Comparison of ENCODE assay signal across 14 cellular contexts in genomic region chr6:167513763-167514162, GRCh38.
A peak's percentile ranks its signal among the peaks of the same experiment; 100 is the strongest.
DNase-seq lines count a peak whose midpoint lies in the region; ATAC-seq and TF ChIP-seq lines count a peak whose summit lies in the region.
"Had no signal": no experiment of that assay in that cellular context is flagged by ENCODE, and none has a peak within 500 bp of the region (broad histone marks: within the 10 kb centered on the region; RNA-seq: fewer than 3 reads in every experiment).

No MANE protein-coding gene starts in this region.

- TF ChIP-seq CTCF in neural cell (IDR thresholded peaks at IDR 0.05; ENCODE audit: poor library complexity, severe bottlenecking) = no peak

- no peaks in the 10 kb centered on the region for H3K9me2 ChIP-seq in neural cell (ENCODE audit: insufficient read depth, low read length)

- H3K9ac ChIP-seq in neural cell (ENCODE audit: low read length) = no peak overlapping the region

- no peaks in the 10 kb centered on the region for H3K4me1 Mint-ChIP-seq in activated naive CD8-positive, alpha-beta T cell treated with anti-CD3 and anti-CD28 coated beads, Interleukin-2, amount 50 U/mL, for 24 hours
- H3K4me1 Mint-ChIP-seq: IgD-negative memory B cell had no signal

- no peak overlapping the region for H3K4me3 Mint-ChIP-seq in activated naive CD8-positive, alpha-beta T cell treated with anti-CD3 and anti-CD28 coated beads, Interleukin-2, amount 50 U/mL, for 24 hours
- H3K4me3 Mint-ChIP-seq: CD8-positive, alpha-beta T cell; GM23338; IgD-negative memory B cell had no signal

- H3K36me3 ChIP-seq in neural cell (ENCODE audit: insufficient read depth, low read length) = no peaks in the 10 kb centered on the region

- H2AFZ ChIP-seq in neural cell (ENCODE audit: low read depth, low read length) = peak overlapping the region; percentile 40
- H2AFZ ChIP-seq: GM23338 had no signal

- no peaks in the 10 kb centered on the region for H3K79me2 ChIP-seq in neural cell (replicated peaks; ENCODE audit: insufficient read depth, low read length)

- TF ChIP-seq EP300 in neural cell (conservative IDR thresholded peaks at IDR 0.05; ENCODE audit: poor library complexity, severe bottlenecking) = no peak

- H3K27me3 Mint-ChIP-seq in activated naive CD8-positive, alpha-beta T cell treated with anti-CD3 and anti-CD28 coated beads, Interleukin-2, amount 50 U/mL, for 24 hours = peaks cover 24% of the 10 kb centered on the region

- no peak overlapping the region for H3K4me3 ChIP-seq in neural cell (ENCODE audit: low read length)
- H3K4me3 ChIP-seq: GM23338 had no signal

- ATAC-seq in GM21723 (IDR thresholded peaks at IDR 0.05; ENCODE audit: unreplicated experiment) (no peak), HG03097 (IDR thresholded peaks at IDR 0.05; ENCODE audit: low FRiP score, unreplicated experiment) (no peak)
- ATAC-seq in activated naive CD8-positive, alpha-beta T cell treated with anti-CD3 and anti-CD28 coated beads, Interleukin-2, amount 50 U/mL, for 24 hours = no peak
- ATAC-seq: CD8-positive, alpha-beta T cell; GM23338 had no signal

- no peaks in the 10 kb centered on the region for H3K9me3 Mint-ChIP-seq in activated naive CD8-positive, alpha-beta T cell treated with anti-CD3 and anti-CD28 coated beads, Interleukin-2, amount 50 U/mL, for 24 hours
- H3K9me3 Mint-ChIP-seq: CD8-positive, alpha-beta T cell; GM23338; IgD-negative memory B cell had no signal

- H4K20me1 ChIP-seq in neural cell (ENCODE audit: insufficient read depth) = no peaks in the 10 kb centered on the region

- no peaks in the 10 kb centered on the region for H3K9me3 ChIP-seq in neural cell (ENCODE audit: low read length)

- TF ChIP-seq RAD21 in neural cell (conservative IDR thresholded peaks at IDR 0.05) = no peak

- H3K27ac ChIP-seq in neural cell (ENCODE audit: low read length) = peak overlapping the region; percentile 28

- H3K4me2 ChIP-seq in neural cell (ENCODE audit: low read length) = no peak overlapping the region
- H3K4me2 ChIP-seq: GM23338 had no signal

- no peaks in the 10 kb centered on the region for H3K27me3 ChIP-seq in neural cell (ENCODE audit: insufficient read depth, low read depth, low read length)

- H3K36me3 Mint-ChIP-seq in activated naive CD8-positive, alpha-beta T cell treated with anti-CD3 and anti-CD28 coated beads, Interleukin-2, amount 50 U/mL, for 24 hours (ENCODE audit: low read depth) = no peaks in the 10 kb centered on the region
- H3K36me3 Mint-ChIP-seq: CD8-positive, alpha-beta T cell; IgD-negative memory B cell had no signal

- no peaks in the 10 kb centered on the region for H3F3A ChIP-seq in neural cell (ENCODE audit: insufficient read depth, low read length, poor library complexity, severe bottlenecking)

- DNase-seq in NCI-H526 treated with DMSO at 0.1 percent for 48 hours (lab: John Stamatoyannopoulos, UW) (peak; percentile 22), left kidney (ENCODE audit: low read depth, low spot score) (peak; percentile 72)
- no peak for DNase-seq in activated naive CD8-positive, alpha-beta T cell treated with anti-CD3 and anti-CD28 coated beads, Interleukin-2, amount 50 U/mL, for 24 hours
- DNase-seq: AML-193; Calu3; CD8-positive, alpha-beta T cell; DMS79 treated with DMSO at 0.1 percent for 48 hours; HCEC 1CT; KBM-7 had no signal

- H3K27ac Mint-ChIP-seq in activated naive CD8-positive, alpha-beta T cell treated with anti-CD3 and anti-CD28 coated beads, Interleukin-2, amount 50 U/mL, for 24 hours = no peak overlapping the region
- H3K27ac Mint-ChIP-seq: CD8-positive, alpha-beta T cell; GM23338; IgD-negative memory B cell had no signal

TF ChIP-seq in neural cell, 6 proteins besides CTCF, POLR2A, EP300 and RAD21:
- TF ChIP-seq SMC3 (conservative IDR thresholded peaks at IDR 0.05; ENCODE audit: poor library complexity) = no peak
- TF ChIP-seq EZH2 (IDR thresholded peaks at IDR 0.05; ENCODE audit: borderline replicate concordance, insufficient read depth, low read length, poor library complexity, severe bottlenecking) = no peak
- no peak for TF ChIP-seq TAF1 (IDR thresholded peaks at IDR 0.05; ENCODE audit: low read depth)
- TF ChIP-seq REST (IDR thresholded peaks at IDR 0.05; ENCODE audit: borderline replicate concordance) = no peak
- TF ChIP-seq POLR2AphosphoS5 (IDR thresholded peaks at IDR 0.05) = no peak
- no peak for TF ChIP-seq MXI1 (conservative IDR thresholded peaks at IDR 0.05; ENCODE audit: poor library complexity, severe bottlenecking)
